In the genomic region with DNA sequence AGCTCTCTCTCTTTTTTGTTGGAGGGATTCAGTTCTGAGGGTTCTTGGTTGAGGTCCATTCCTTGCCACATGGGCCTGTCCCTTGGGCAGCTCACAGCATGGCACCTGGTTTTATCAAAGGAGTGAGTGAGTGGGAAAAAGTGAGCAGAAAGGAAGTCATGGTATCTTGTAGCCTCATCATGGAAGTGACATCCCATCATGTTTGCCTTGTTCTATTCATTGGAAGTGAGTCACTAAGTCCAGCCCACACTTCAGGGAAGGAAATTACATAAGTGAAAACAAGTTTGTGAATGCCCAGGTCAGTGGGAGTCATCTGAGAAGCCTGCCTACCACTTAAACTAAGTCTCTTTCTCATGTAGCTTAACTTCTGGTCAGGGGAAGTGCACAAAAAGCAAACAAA, we compare ENCODE assay signal across 17 cellular contexts. TPM values are rescaled to one million over a fixed set of nuclear protein-coding genes. Genes with fewer than 3 reads are reported as not detected.
DNase-seq lines count a peak whose midpoint lies in the region; ATAC-seq and TF ChIP-seq lines count a peak whose summit lies in the region.
"Had no signal": no experiment of that assay in that cellular context is flagged by ENCODE, and none has a peak within 500 bp of the region (broad histone marks: within the 10 kb centered on the region; RNA-seq: fewer than 3 reads in every experiment).

No MANE protein-coding gene starts in this region.

- H3K4me1 ChIP-seq in upper lobe of left lung = no peaks in the 10 kb centered on the region
- no peaks in the 10 kb centered on the region for H3K4me1 ChIP-seq in spleen

- H3K27me3 Mint-ChIP-seq in activated T-helper 17 cell treated with anti-CD3 and anti-CD28 coated beads, Interleukin-2, amount 50 U/mL, for 72 hours = no peaks in the 10 kb centered on the region

- peak; percentile 90 for ATAC-seq in activated T-helper 17 cell treated with anti-CD3 and anti-CD28 coated beads, Interleukin-2, amount 50 U/mL, for 72 hours (replicated peaks)
- no peak for ATAC-seq in upper lobe of left lung (ENCODE audit: low FRiP score in 2 of 2)
- no peak for ATAC-seq in HG03520 (IDR thresholded peaks at IDR 0.05; ENCODE audit: unreplicated experiment)

- DNase-seq in DMS53 treated with DMSO at 0.1 percent for 48 hours (lab: John Stamatoyannopoulos, UW; ENCODE audit: unreplicated experiment) = peak; percentile 38
- peak; percentile 76 for DNase-seq in HS-5 (ENCODE audit: low read depth)
- DNase-seq in fibroblast of pulmonary artery (ENCODE audit: low read depth) = peak; percentile 62
- DNase-seq in upper lobe of left lung = no peak
- DNase-seq in spleen = no peak
- DNase-seq in hepatic stellate cell (ENCODE audit: low spot score) = no peak
- DNase-seq: activated CD8-positive, alpha-beta memory T cell treated with anti-CD3 and anti-CD28 coated beads for 24 hours; activated naive CD4-positive, alpha-beta T cell treated with anti-CD3 and anti-CD28 coated beads, Interleukin-2, amount 10 ng/mL, durations not matched to agents 7 days and 5 days; Calu3; caudate nucleus; HCEC 1CT; NCI-H1436; substantia nigra had no signal

- no peaks in the 10 kb centered on the region for H3K9me3 Mint-ChIP-seq in activated T-helper 17 cell treated with anti-CD3 and anti-CD28 coated beads, Interleukin-2, amount 50 U/mL, for 72 hours

- peaks cover 14% of the 10 kb centered on the region for H3K4me1 Mint-ChIP-seq in activated T-helper 17 cell treated with anti-CD3 and anti-CD28 coated beads, Interleukin-2, amount 50 U/mL, for 72 hours
- H3K4me1 Mint-ChIP-seq: activated naive CD4-positive, alpha-beta T cell treated with anti-CD3 and anti-CD28 coated beads, Interleukin-2, amount 10 ng/mL, durations not matched to agents 7 days and 5 days had no signal

- H3K36me3 ChIP-seq in upper lobe of left lung = no peaks in the 10 kb centered on the region
- no peaks in the 10 kb centered on the region for H3K36me3 ChIP-seq in spleen

- TF ChIP-seq EP300 in upper lobe of left lung (IDR thresholded peaks at IDR 0.05) = no peak

- TF ChIP-seq CTCF in fibroblast of pulmonary artery (IDR thresholded peaks at IDR 0.05; ENCODE audit: low read length, missing control alignments) (no peak), upper lobe of left lung (IDR thresholded peaks at IDR 0.05) (no peak), spleen (IDR thresholded peaks at IDR 0.05 in 8 of 11, conservative IDR thresholded peaks at IDR 0.05 in 3 of 11) (no peak)

- H3K9me3 ChIP-seq in upper lobe of left lung (no peaks in the 10 kb centered on the region), spleen (peaks cover 0 to 6% (median 2%) of the 10 kb centered on the region in 8 donors)

- H3K27ac ChIP-seq in upper lobe of left lung (no peak overlapping the region), spleen (no peak overlapping the region)
- H3K27ac ChIP-seq: SK-N-MC had no signal

- intact Hi-C loops in spleen (cut with DNase I; ENCODE audit: low total_unique reads) = no loop called here

- H3K4me3 ChIP-seq in fibroblast of pulmonary artery (replicated peaks; ENCODE audit: low read depth, low read length) (no peak overlapping the region), upper lobe of left lung (no peak overlapping the region), spleen (no peak overlapping the region)
- H3K4me3 ChIP-seq: SK-N-MC had no signal

- no peak for TF ChIP-seq POLR2A in upper lobe of left lung (IDR thresholded peaks at IDR 0.05)
- no peak for TF ChIP-seq POLR2A in spleen (IDR thresholded peaks at IDR 0.05)

- peak overlapping the region; percentile 40 for H3K4me3 Mint-ChIP-seq in activated T-helper 17 cell treated with anti-CD3 and anti-CD28 coated beads, Interleukin-2, amount 50 U/mL, for 72 hours
- H3K4me3 Mint-ChIP-seq: activated naive CD4-positive, alpha-beta T cell treated with anti-CD3 and anti-CD28 coated beads, Interleukin-2, amount 10 ng/mL, durations not matched to agents 7 days and 5 days had no signal

- no peaks in the 10 kb centered on the region for H3K36me3 Mint-ChIP-seq in activated T-helper 17 cell treated with anti-CD3 and anti-CD28 coated beads, Interleukin-2, amount 50 U/mL, for 72 hours (ENCODE audit: low read depth)
- H3K36me3 Mint-ChIP-seq: activated naive CD4-positive, alpha-beta T cell treated with anti-CD3 and anti-CD28 coated beads, Interleukin-2, amount 10 ng/mL, durations not matched to agents 7 days and 5 days had no signal

- H3K27ac Mint-ChIP-seq in activated T-helper 17 cell treated with anti-CD3 and anti-CD28 coated beads, Interleukin-2, amount 50 U/mL, for 72 hours = peak overlapping the region; percentile 57
- H3K27ac Mint-ChIP-seq: progenitor cell of endocrine pancreas had no signal

- H3K27me3 ChIP-seq in upper lobe of left lung = no peaks in the 10 kb centered on the region
- peaks cover 0 to 5% (median 0%) of the 10 kb centered on the region in 7 donors for H3K27me3 ChIP-seq in spleen (replicated peaks in 1 of 7)

RNA-seq across cellular contexts. Expression of gene ZNFX1, which starts 32.8 kb away (rescaled TPM):
- 10 to 100 TPM; 32.8 to 54.9 TPM for total RNA-seq in activated T-helper 17 cell treated with anti-CD3 and anti-CD28 coated beads, Interleukin-2, amount 50 U/mL, for 72 hours
- total RNA-seq in upper lobe of left lung (10 to 100 TPM; 39.3 to 64.6 (median 42.4) TPM), spleen (10 to 100 TPM; 48.0 to 68.9 (median 54.9) TPM)
- 10 to 100 TPM in 1 of 3 donors, 1 to 10 TPM in 2; 5.8 to 11.9 (median 6.6) TPM for polyA plus RNA-seq in spleen

Comparison
In these comparisons a context has a peak if more than half of its experiments do, and no peak if none do; other contexts are left out.
1. DNase-seq: peak in DMS53 treated with DMSO at 0.1 percent for 48 hours (single experiment), HS-5 (single experiment) and fibroblast of pulmonary artery (single experiment); none in upper lobe of left lung (0 of 2), spleen (single experiment) and hepatic stellate cell (single experiment).